10 cellular contexts compared by ENCODE assay signal in genomic region chr5:126624534-126624933, GRCh38. TPM values are rescaled to one million over a fixed set of nuclear protein-coding genes. Genes with fewer than 3 reads are reported as not detected.
DNase-seq lines count a peak whose midpoint lies in the region; ATAC-seq and TF ChIP-seq lines count a peak whose summit lies in the region.
"Had no signal": no experiment of that assay in that cellular context is flagged by ENCODE, and none has a peak within 500 bp of the region (broad histone marks: within the 10 kb centered on the region; RNA-seq: fewer than 3 reads in every experiment).

No MANE protein-coding gene starts in this region.

- peaks cover 8% of the 10 kb centered on the region for H3K79me2 ChIP-seq in osteoblast (ENCODE audit: insufficient read depth, low read length)

- peaks cover 5% of the 10 kb centered on the region for H3K36me3 ChIP-seq in brain microvascular endothelial cell (replicated peaks)
- H3K36me3 ChIP-seq in osteoblast (ENCODE audit: insufficient read depth, low read length), result peaks cover 21% of the 10 kb centered on the region

- H3K27me3 ChIP-seq in brain microvascular endothelial cell (replicated peaks) (no peaks in the 10 kb centered on the region), osteoblast (ENCODE audit: insufficient read depth, low read length) (no peaks in the 10 kb centered on the region)
- H3K27me3 ChIP-seq: esophagus muscularis mucosa had no signal

- no peaks in the 10 kb centered on the region for H3K9me3 ChIP-seq in osteoblast (ENCODE audit: low read depth, low read length)
- H3K9me3 ChIP-seq: esophagus muscularis mucosa had no signal

- no peaks in the 10 kb centered on the region for H4K20me1 ChIP-seq in osteoblast (ENCODE audit: insufficient read depth, low read length)

- TF ChIP-seq CTCF in brain microvascular endothelial cell (IDR thresholded peaks at IDR 0.05; ENCODE audit: low read depth, low read length, missing control alignments) (no peak), osteoblast (IDR thresholded peaks at IDR 0.05; ENCODE audit: extremely low read depth, low read depth, low read length) (no peak), type B pancreatic cell (conservative IDR thresholded peaks at IDR 0.05) (no peak)

- no peak overlapping the region for H3K27ac Mint-ChIP-seq in type B pancreatic cell

- no peak overlapping the region for H2AFZ ChIP-seq in osteoblast (ENCODE audit: low read length)

- no peaks in the 10 kb centered on the region for H3K9me3 Mint-ChIP-seq in type B pancreatic cell
- H3K9me3 Mint-ChIP-seq: neural crest cell had no signal

- ATAC-seq in HG03565 (IDR thresholded peaks at IDR 0.05; ENCODE audit: unreplicated experiment), result no peak

- H3K4me3 ChIP-seq in brain microvascular endothelial cell (ENCODE audit: low read depth, low read length) (no peak overlapping the region), osteoblast (ENCODE audit: insufficient read depth, low read length) (peak overlapping the region; percentile 48)
- H3K4me3 ChIP-seq: esophagus muscularis mucosa had no signal

- DNase-seq in ELR (ENCODE audit: low read depth), result peak; percentile 93
- DNase-seq in NOMO-1 treated with DMSO at 0.1 percent for 48 hours (lab: John Stamatoyannopoulos, UW; ENCODE audit: unreplicated experiment), result peak; percentile 12
- DNase-seq in brain microvascular endothelial cell, result peak; percentile 88
- DNase-seq in osteoblast (ENCODE audit: insufficient read length, low spot score, missing footprints), result peak; percentile 69
- no peak for DNase-seq in RPMI8226
- no peak for DNase-seq in type B pancreatic cell (ENCODE audit: extremely low spot score, unreplicated experiment)
- no peak for DNase-seq in HUDEP-2 (lab: John Stamatoyannopoulos, UW; ENCODE audit: unreplicated experiment in 76 of 76)

- peaks cover 19% of the 10 kb centered on the region for H3K4me1 ChIP-seq in osteoblast (ENCODE audit: insufficient read depth, low read length)

- H3K4me3 Mint-ChIP-seq in type B pancreatic cell, result no peak overlapping the region
- H3K4me3 Mint-ChIP-seq: neural crest cell had no signal

- no peaks in the 10 kb centered on the region for H3K4me1 Mint-ChIP-seq in type B pancreatic cell (ENCODE audit: unreplicated experiment)
- H3K4me1 Mint-ChIP-seq: neural crest cell had no signal

- H3K27ac ChIP-seq in brain microvascular endothelial cell, result peak overlapping the region; percentile 94
- H3K27ac ChIP-seq in osteoblast (ENCODE audit: low read depth, low read length), result peak overlapping the region; percentile 89

- peak overlapping the region; percentile 71 for H3K4me2 ChIP-seq in osteoblast (ENCODE audit: insufficient read depth, low read length)

- in situ Hi-C loops in brain microvascular endothelial cell (cut with HindIII; ENCODE audit: low pct_ligation_motif_present, low sequenced_read_pairs), result no loop called here

- peaks cover 11% of the 10 kb centered on the region for H3K36me3 Mint-ChIP-seq in type B pancreatic cell

- H3K27me3 Mint-ChIP-seq in type B pancreatic cell, result no peaks in the 10 kb centered on the region

RNA-seq across cellular contexts. Expression of gene PHAX, which starts 23.8 kb away (rescaled TPM):
- total RNA-seq in osteoblast, result 55.4 and 61.9 TPM in 2 replicates
- 36.3 and 43.2 TPM in 2 replicates for total RNA-seq in type B pancreatic cell (ENCODE audit: low replicate concordance)

RNA-seq across cellular contexts. Expression of gene ALDH7A1, which starts 29.5 kb away (rescaled TPM):
- total RNA-seq in osteoblast (39.1 and 50.4 TPM in 2 replicates), type B pancreatic cell (ENCODE audit: low replicate concordance) (60.9 and 119 TPM in 2 replicates)

Comparison
In these comparisons a context has a peak if more than half of its experiments do, and no peak if none do; other contexts are left out.
1. DNase-seq: peak in ELR (single experiment), NOMO-1 treated with DMSO at 0.1 percent for 48 hours (single experiment), brain microvascular endothelial cell (single experiment) and osteoblast (single experiment); none in RPMI8226 (single experiment), type B pancreatic cell (single experiment) and HUDEP-2 (0 of 76).